Comparison of ENCODE assay signal across 8 cellular contexts in the genomic region with DNA sequence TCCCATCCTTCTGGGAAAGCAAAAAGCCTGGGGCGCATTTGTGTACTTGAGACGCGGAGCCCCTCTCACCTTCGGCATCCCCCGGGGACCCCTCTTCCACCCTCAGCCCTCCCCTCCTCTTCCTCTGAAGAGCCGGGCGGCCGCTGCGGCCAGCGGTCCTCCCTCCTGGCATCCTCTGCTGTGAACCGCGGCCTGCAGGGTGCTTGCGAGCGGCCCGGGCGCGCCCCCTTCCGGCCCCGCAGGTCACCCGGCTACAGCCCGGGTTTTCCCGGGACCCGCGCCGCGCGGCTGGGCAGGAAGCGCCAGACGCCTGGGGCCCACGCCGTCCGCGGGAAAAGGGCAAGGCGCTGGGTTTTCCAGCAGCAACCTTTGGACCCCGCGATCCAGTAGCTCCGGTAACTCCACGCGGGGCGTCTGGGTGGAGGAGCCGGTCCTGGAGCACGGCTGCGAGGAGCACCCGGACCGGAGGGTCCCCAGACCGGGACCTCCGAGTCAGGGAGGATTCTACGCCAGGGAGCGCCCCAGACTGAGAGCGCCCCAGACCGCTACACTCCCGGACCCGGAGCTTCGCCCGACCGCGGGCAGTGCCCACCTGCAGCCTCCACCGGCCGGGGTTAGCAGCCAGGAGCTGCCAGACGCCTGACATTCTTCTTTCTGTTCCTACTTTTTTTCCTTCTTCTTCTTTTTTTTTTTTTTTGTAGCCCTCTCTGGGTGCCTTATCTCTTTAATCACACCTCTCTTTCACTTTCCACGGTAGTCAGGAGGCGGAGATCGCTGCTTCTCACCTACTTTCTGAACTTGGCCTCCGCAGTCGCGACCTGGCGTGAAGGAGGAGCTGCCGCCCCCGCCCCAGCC. TPM values are rescaled to one million over a fixed set of nuclear protein-coding genes. Genes with fewer than 3 reads are reported as not detected.
DNase-seq lines count a peak whose midpoint lies in the region; ATAC-seq and TF ChIP-seq lines count a peak whose summit lies in the region.

A gene with protein sequence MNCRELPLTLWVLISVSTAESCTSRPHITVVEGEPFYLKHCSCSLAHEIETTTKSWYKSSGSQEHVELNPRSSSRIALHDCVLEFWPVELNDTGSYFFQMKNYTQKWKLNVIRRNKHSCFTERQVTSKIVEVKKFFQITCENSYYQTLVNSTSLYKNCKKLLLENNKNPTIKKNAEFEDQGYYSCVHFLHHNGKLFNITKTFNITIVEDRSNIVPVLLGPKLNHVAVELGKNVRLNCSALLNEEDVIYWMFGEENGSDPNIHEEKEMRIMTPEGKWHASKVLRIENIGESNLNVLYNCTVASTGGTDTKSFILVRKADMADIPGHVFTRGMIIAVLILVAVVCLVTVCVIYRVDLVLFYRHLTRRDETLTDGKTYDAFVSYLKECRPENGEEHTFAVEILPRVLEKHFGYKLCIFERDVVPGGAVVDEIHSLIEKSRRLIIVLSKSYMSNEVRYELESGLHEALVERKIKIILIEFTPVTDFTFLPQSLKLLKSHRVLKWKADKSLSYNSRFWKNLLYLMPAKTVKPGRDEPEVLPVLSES (plus strand): TSS at position 271 of the 855 bp plus-strand sequence. CDS start 6,865 bp downstream, outside the sequence.

- no peaks in the 10 kb centered on the region for H3K36me3 ChIP-seq in CD8-positive, alpha-beta memory T cell (ENCODE audit: insufficient read depth, low read length)
- H3K36me3 ChIP-seq in Peyer's patch (no peaks in the 10 kb centered on the region), neural progenitor cell (no peaks in the 10 kb centered on the region), stomach (no peaks in the 10 kb centered on the region)

- H3K79me2 ChIP-seq in neural progenitor cell (ENCODE audit: low read depth) = no peaks in the 10 kb centered on the region

- TF ChIP-seq CTCF in Peyer's patch (IDR thresholded peaks at IDR 0.05) (peak; percentile 15 to 90 (median 76)), neural progenitor cell (IDR thresholded peaks at IDR 0.05) (peak; percentile 86), stomach (IDR thresholded peaks at IDR 0.05) (peak in 5 of 7 experiments; percentile 40 to 85 (median 76))

- H3F3A ChIP-seq in neural progenitor cell (ENCODE audit: low read depth) = peaks cover 16% of the 10 kb centered on the region

- ATAC-seq in GM19328 (IDR thresholded peaks at IDR 0.05; ENCODE audit: unreplicated experiment) (peak; percentile 86), HG03460 (IDR thresholded peaks at IDR 0.05; ENCODE audit: unreplicated experiment) (peak; percentile 93)
- ATAC-seq in activated T-helper 17 cell treated with anti-CD3 and anti-CD28 coated beads, Interleukin-2, amount 50 U/mL, for 72 hours (replicated peaks) = peak; percentile 91

- DNase-seq in CD8-positive, alpha-beta memory T cell = peak; percentile 60 to 74 (median 68)
- DNase-seq in Peyer's patch = peak; percentile 71 to 91 (median 81)
- DNase-seq in fibroblast of the conjunctiva (ENCODE audit: low read depth) = peak; percentile 61
- peak; percentile 89 for DNase-seq in neural progenitor cell (ENCODE audit: low spot score)
- DNase-seq in stomach = peak; percentile 85

- TF ChIP-seq POLR2A in Peyer's patch (IDR thresholded peaks at IDR 0.05) = peak in 1 of 2 donors; percentile 14
- no peak for TF ChIP-seq POLR2A in stomach (IDR thresholded peaks at IDR 0.05)

- peaks cover 0 to 4% (median 0%) of the 10 kb centered on the region in 3 donors for H3K36me3 Mint-ChIP-seq in CD8-positive, alpha-beta memory T cell
- peaks cover 26% of the 10 kb centered on the region for H3K36me3 Mint-ChIP-seq in activated T-helper 17 cell treated with anti-CD3 and anti-CD28 coated beads, Interleukin-2, amount 50 U/mL, for 72 hours (ENCODE audit: low read depth)
- H3K36me3 Mint-ChIP-seq in neural progenitor cell = no peaks in the 10 kb centered on the region

- WGBS in stomach, 5 donors = 0 to 3% (median 1%) methylated on average over 41 to 69 of the region's 69 CpGs

- no peak for TF ChIP-seq EP300 in stomach (IDR thresholded peaks at IDR 0.05)

- H4K20me1 ChIP-seq in neural progenitor cell (ENCODE audit: low read depth) = no peaks in the 10 kb centered on the region

- H2AFZ ChIP-seq in neural progenitor cell (replicated peaks) = peak within 1 kb of the TSS; percentile 98

- intact Hi-C loops in stomach (cut with DNase I; ENCODE audit: low total_unique reads) = no loop called here

- H3K27ac ChIP-seq in CD8-positive, alpha-beta memory T cell (ENCODE audit: low read depth, low read length) = peak within 1 kb of the TSS; percentile 58
- H3K27ac ChIP-seq in Peyer's patch (peak within 1 kb of the TSS; percentile 72 to 82 (median 78)), neural progenitor cell (no peak within 1 kb of the TSS), stomach (peak within 1 kb of the TSS; percentile 70 to 90 (median 79))

- POLR2A ChIA-PET in CD8-positive, alpha-beta memory T cell (lab: Charles Lee) = interaction anchor here (0.6 to 0.8 kb wide), 2 partner anchors 9 to 63 kb away, joined by 3 read pairs; no protein-coding TSS in a partner anchor

- H3K4me3 ChIP-seq in CD8-positive, alpha-beta memory T cell (ENCODE audit: low read length) = peak within 1 kb of the TSS; percentile 68
- H3K4me3 ChIP-seq in Peyer's patch = peak within 1 kb of the TSS; percentile 53 to 84 (median 76)
- peak within 1 kb of the TSS; percentile 81 for H3K4me3 ChIP-seq in neural progenitor cell
- H3K4me3 ChIP-seq in stomach = peak within 1 kb of the TSS; percentile 59 to 85 (median 68)

- no peak within 1 kb of the TSS for H3K9ac ChIP-seq in neural progenitor cell

- H3K4me2 ChIP-seq in neural progenitor cell = peak within 1 kb of the TSS; percentile 99

- H3K4me1 ChIP-seq in CD8-positive, alpha-beta memory T cell (ENCODE audit: insufficient read depth, low read length) = peaks cover 10% of the 10 kb centered on the region
- peaks cover 0 to 5% (median 0%) of the 10 kb centered on the region in 4 donors for H3K4me1 ChIP-seq in Peyer's patch
- H3K4me1 ChIP-seq in neural progenitor cell = no peaks in the 10 kb centered on the region
- peaks cover 5 to 22% (median 11%) of the 10 kb centered on the region in 4 donors for H3K4me1 ChIP-seq in stomach

- H3K27me3 ChIP-seq in CD8-positive, alpha-beta memory T cell (ENCODE audit: insufficient read depth, low read length, poor library complexity, severe bottlenecking) = no peaks in the 10 kb centered on the region
- H3K27me3 ChIP-seq in Peyer's patch (no peaks in the 10 kb centered on the region), neural progenitor cell (peaks cover 57% of the 10 kb centered on the region), stomach (no peaks in the 10 kb centered on the region)

- H3K27me3 Mint-ChIP-seq in CD8-positive, alpha-beta memory T cell = peaks cover 0 to 2% of the 10 kb centered on the region in 2 donors
- H3K27me3 Mint-ChIP-seq in activated T-helper 17 cell treated with anti-CD3 and anti-CD28 coated beads, Interleukin-2, amount 50 U/mL, for 72 hours = no peaks in the 10 kb centered on the region
- H3K27me3 Mint-ChIP-seq in neural progenitor cell (ENCODE audit: insufficient read depth, low read depth) = peaks cover 9% of the 10 kb centered on the region

- peaks cover 36 to 52% (median 47%) of the 10 kb centered on the region in 3 donors for H3K4me1 Mint-ChIP-seq in CD8-positive, alpha-beta memory T cell
- peaks cover 23% of the 10 kb centered on the region for H3K4me1 Mint-ChIP-seq in activated T-helper 17 cell treated with anti-CD3 and anti-CD28 coated beads, Interleukin-2, amount 50 U/mL, for 72 hours
- peaks cover 2% of the 10 kb centered on the region for H3K4me1 Mint-ChIP-seq in neural progenitor cell

- CTCF ChIA-PET in CD8-positive, alpha-beta memory T cell (lab: Charles Lee) = interaction anchor here (0.7 to 1.5 kb wide), 23 partner anchors 10 to 121 kb away, joined by 3 to 16 read pairs (median 3); no protein-coding TSS in a partner anchor

- no peaks in the 10 kb centered on the region for H3K9me3 Mint-ChIP-seq in CD8-positive, alpha-beta memory T cell
- no peaks in the 10 kb centered on the region for H3K9me3 Mint-ChIP-seq in activated T-helper 17 cell treated with anti-CD3 and anti-CD28 coated beads, Interleukin-2, amount 50 U/mL, for 72 hours
- no peaks in the 10 kb centered on the region for H3K9me3 Mint-ChIP-seq in neural progenitor cell

- H3K9me3 ChIP-seq in CD8-positive, alpha-beta memory T cell (ENCODE audit: low read length) = no peaks in the 10 kb centered on the region
- H3K9me3 ChIP-seq in Peyer's patch (no peaks in the 10 kb centered on the region), neural progenitor cell (ENCODE audit: low read depth) (no peaks in the 10 kb centered on the region), stomach (no peaks in the 10 kb centered on the region)

- H3K27ac Mint-ChIP-seq in CD8-positive, alpha-beta memory T cell = peak within 1 kb of the TSS; percentile 89 to 99 (median 97)
- peak within 1 kb of the TSS; percentile 93 for H3K27ac Mint-ChIP-seq in activated T-helper 17 cell treated with anti-CD3 and anti-CD28 coated beads, Interleukin-2, amount 50 U/mL, for 72 hours
- no peak within 1 kb of the TSS for H3K27ac Mint-ChIP-seq in neural progenitor cell

- H3K4me3 Mint-ChIP-seq in CD8-positive, alpha-beta memory T cell = peak within 1 kb of the TSS; percentile 92 to 100 (median 98)
- H3K4me3 Mint-ChIP-seq in activated T-helper 17 cell treated with anti-CD3 and anti-CD28 coated beads, Interleukin-2, amount 50 U/mL, for 72 hours = peak within 1 kb of the TSS; percentile 96
- H3K4me3 Mint-ChIP-seq in neural progenitor cell = peak within 1 kb of the TSS; percentile 86

RNA-seq across cellular contexts. Expression of the gene that starts here (rescaled TPM):
- 10 to 100 TPM; 17.6 to 17.9 TPM for total RNA-seq in CD8-positive, alpha-beta memory T cell
- polyA plus RNA-seq in CD8-positive, alpha-beta memory T cell = 20.6 TPM
- 10 to 100 TPM in 2 of 4 donors, 1 to 10 TPM in 2; 3.6 to 20.6 (median 12.9) TPM for total RNA-seq in Peyer's patch
- total RNA-seq in activated T-helper 17 cell treated with anti-CD3 and anti-CD28 coated beads, Interleukin-2, amount 50 U/mL, for 72 hours = 10 to 100 TPM; 20.5 to 27.7 TPM
- total RNA-seq in neural progenitor cell (ENCODE audit: low replicate concordance) = 0.07 TPM in 1 of 2 replicates, not detected in the other
- 10 to 100 TPM in 3 of 5 donors, 1 to 10 TPM in 1, under 1 TPM in 1; 0.29 to 83.9 (median 10.1) TPM for total RNA-seq in stomach
- 1 to 10 TPM; 1.5 to 2.7 (median 2.3) TPM for polyA plus RNA-seq in stomach

Comparison
In these comparisons a context has a peak if more than half of its experiments do, and no peak if none do; other contexts are left out.
1. Peak in DNase-seq, H3K4me3 ChIP-seq and H3K4me2 ChIP-seq in neural progenitor cell; RNA of the gene not detected or under 1 TPM.